In the genomic region with DNA sequence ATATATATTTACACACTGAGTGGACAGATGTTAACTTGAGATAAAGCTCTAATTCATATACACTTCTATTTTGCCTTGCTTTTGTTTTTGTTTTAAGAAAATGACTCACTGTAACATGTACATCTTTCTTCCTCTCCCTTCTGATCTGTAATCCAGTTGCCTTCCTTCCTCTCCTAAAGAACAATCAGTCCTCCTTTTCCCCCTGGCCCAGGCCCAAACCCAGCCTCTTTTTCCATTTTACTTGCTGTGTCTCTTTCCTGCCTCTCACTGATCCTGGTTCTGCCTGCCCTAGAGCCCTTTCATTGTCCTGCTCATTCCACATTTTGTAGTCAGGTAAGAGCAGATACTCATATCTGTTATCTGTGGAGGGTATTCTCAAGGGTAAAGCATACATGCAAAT, we compare ENCODE assay signal across 16 cellular contexts. TPM values are rescaled to one million over a fixed set of nuclear protein-coding genes. Genes with fewer than 3 reads are reported as not detected.
DNase-seq lines count a peak whose midpoint lies in the region; ATAC-seq, FAIRE-seq and TF ChIP-seq lines count a peak whose summit lies in the region.
"Had no signal": no experiment of that assay in that cellular context is flagged by ENCODE, and none has a peak within 500 bp of the region (broad histone marks: within the 10 kb centered on the region; RNA-seq: fewer than 3 reads in every experiment).

No MANE protein-coding gene starts in this region.

- DNase-seq in MG63 (peak; percentile 65), dermis blood vessel endothelial cell (peak; percentile 96), kidney (peak; percentile 67), NCI-H510A (lab: John Stamatoyannopoulos, UW) (no peak), NCI-H748 treated with DMSO at 0.1 percent for 48 hours (lab: John Stamatoyannopoulos, UW) (no peak), islet precursor cell (no peak)
- DNase-seq: activated CD4-positive, CD25-positive, alpha-beta regulatory T cell treated with anti-CD3 and anti-CD28 coated beads, Interleukin-2, amount 50 U/mL, for 72 hours; activated gamma-delta T cell; CD4-positive, alpha-beta memory T cell; dorsolateral prefrontal cortex; H9; stimulated activated CD4-positive, alpha-beta T cell treated with anti-CD3 and anti-CD28 coated beads, Interleukin-1b, Interleukin-23, amount 100 ng/mL, for 48 hours had no signal

- no peaks in the 10 kb centered on the region for H3K36me3 ChIP-seq in MG63
- H3K36me3 ChIP-seq in kidney (ENCODE audit: control insufficient read depth in 1 of 2, insufficient read depth in 2 of 2, low read length in 2 of 2) = peaks cover 3 to 6% of the 10 kb centered on the region in 2 donors
- peaks cover 9 to 33% (median 23%) of the 10 kb centered on the region in 5 donors for H3K36me3 ChIP-seq in subcutaneous abdominal adipose tissue (ENCODE audit: control insufficient read depth in 5 of 5, insufficient read depth in 5 of 5, low read length in 5 of 5)

- intact Hi-C loops in kidney (cut with DNase I) = no loop called here

- H3K4me1 ChIP-seq in kidney (ENCODE audit: control insufficient read depth in 1 of 2, insufficient read depth in 1 of 2, low read depth in 1 of 2, low read length in 2 of 2) (no peaks in the 10 kb centered on the region), subcutaneous abdominal adipose tissue (ENCODE audit: control insufficient read depth in 5 of 5, insufficient read depth in 5 of 5, low read length in 5 of 5) (peaks cover 0 to 38% (median 8%) of the 10 kb centered on the region in 5 donors)

- no peak for ATAC-seq in HG03175 (IDR thresholded peaks at IDR 0.05; ENCODE audit: unreplicated experiment)

- H3K4me3 ChIP-seq in MG63 (no peak overlapping the region), kidney (ENCODE audit: low read length in 2 of 2) (no peak overlapping the region), subcutaneous abdominal adipose tissue (ENCODE audit: low read depth in 1 of 5, low read length in 5 of 5) (no peak overlapping the region)
- H3K4me3 ChIP-seq: dorsolateral prefrontal cortex had no signal

- no peak overlapping the region for H3K9ac ChIP-seq in kidney (ENCODE audit: low read length in 2 of 2)
- no peak overlapping the region for H3K9ac ChIP-seq in subcutaneous abdominal adipose tissue (ENCODE audit: low read length in 5 of 5)

- H3K27ac ChIP-seq in kidney (ENCODE audit: low read depth in 2 of 2, low read length in 2 of 2) (no peak overlapping the region), subcutaneous abdominal adipose tissue (ENCODE audit: low read depth, low read length) (peak overlapping the region; percentile 38)
- H3K27ac ChIP-seq: RWPE1 had no signal

- no peak for FAIRE-seq in kidney (lab: Jason Lieb, UNC)

- no peaks in the 10 kb centered on the region for H3K27me3 ChIP-seq in MG63
- no peaks in the 10 kb centered on the region for H3K27me3 ChIP-seq in subcutaneous abdominal adipose tissue (ENCODE audit: control insufficient read depth in 5 of 5, insufficient read depth in 4 of 5, low read length in 5 of 5)
- H3K27me3 ChIP-seq: dorsolateral prefrontal cortex had no signal

- TF ChIP-seq CTCF in kidney (IDR thresholded peaks at IDR 0.05; ENCODE audit: borderline replicate concordance, extremely low read depth, insufficient read depth) = no peak

- H3K9me3 ChIP-seq in MG63 = no peaks in the 10 kb centered on the region
- no peaks in the 10 kb centered on the region for H3K9me3 ChIP-seq in kidney (ENCODE audit: control insufficient read depth in 1 of 2, low read length in 2 of 2)
- no peaks in the 10 kb centered on the region for H3K9me3 ChIP-seq in subcutaneous abdominal adipose tissue (ENCODE audit: control insufficient read depth in 5 of 5, low read length in 5 of 5)

RNA-seq across cellular contexts. Expression of a gene that starts 50.8 kb away (rescaled TPM):
- not detected in 2 replicates for total RNA-seq in MG63 (2014; rRNA removed; shearing (Covaris generic); ENCODE audit: low replicate concordance)
- total RNA-seq in dermis blood vessel endothelial cell (not detected in 2 replicates), kidney (not detected)
- polyA plus RNA-seq in kidney (ENCODE audit: insufficient read depth, low read depth, low replicate concordance) = not detected
- total RNA-seq: CD4-positive, alpha-beta memory T cell; H9 had no signal
- polyA plus RNA-seq: CD4-positive, alpha-beta memory T cell; neural cell had no signal

RNA-seq across cellular contexts. Expression of a gene that starts 50.9 kb away (rescaled TPM):
- total RNA-seq in MG63 (2014; rRNA removed; shearing (Covaris generic); ENCODE audit: low replicate concordance) = 6.1 and 11.2 TPM in 2 replicates
- total RNA-seq in dermis blood vessel endothelial cell (4.6 and 13.2 TPM in 2 replicates), kidney (2.0 TPM)
- 0.02 TPM for polyA plus RNA-seq in kidney (ENCODE audit: insufficient read depth, low read depth, low replicate concordance)

Comparison
In these comparisons a context has a peak if more than half of its experiments do, and no peak if none do; other contexts are left out.
1. DNase-seq: peak in MG63 (single experiment), dermis blood vessel endothelial cell (single experiment) and kidney (single experiment); none in NCI-H510A (single experiment), NCI-H748 treated with DMSO at 0.1 percent for 48 hours (single experiment) and islet precursor cell (single experiment).